ENCODE assay signal across 20 cellular contexts in the genomic region with DNA sequence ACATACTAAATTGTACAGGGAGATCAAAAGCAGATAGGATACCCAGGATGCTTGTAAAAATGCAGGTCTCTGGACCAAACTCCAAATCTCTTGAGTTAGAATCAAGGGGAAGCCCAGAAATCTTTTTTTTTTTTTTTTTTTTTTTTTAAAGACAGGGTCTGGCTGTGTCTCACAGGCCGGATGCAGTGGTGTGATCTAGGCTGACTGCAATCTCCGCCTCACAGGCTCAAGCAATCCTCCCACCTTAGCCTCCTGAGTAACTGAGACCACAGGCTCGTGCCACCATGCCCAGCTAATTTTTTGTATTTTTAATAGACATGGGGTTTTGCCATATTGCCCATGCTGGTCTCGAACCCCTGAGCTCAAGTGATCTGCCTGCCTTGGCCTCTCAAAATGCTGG. TPM values are rescaled to one million over a fixed set of nuclear protein-coding genes. Genes with fewer than 3 reads are reported as not detected.
DNase-seq lines count a peak whose midpoint lies in the region; ATAC-seq and TF ChIP-seq lines count a peak whose summit lies in the region.
"Had no signal": no experiment of that assay in that cellular context is flagged by ENCODE, and none has a peak within 500 bp of the region (broad histone marks: within the 10 kb centered on the region; RNA-seq: fewer than 3 reads in every experiment).

No MANE protein-coding gene starts in this region.

- peaks cover 2% of the 10 kb centered on the region for H3K9me3 Mint-ChIP-seq in activated CD8-positive, alpha-beta memory T cell treated with anti-CD3 and anti-CD28 coated beads, Interleukin-2, amount 10 ng/mL, durations not matched to agents 7 days and 5 days (ENCODE audit: low read depth)
- peaks cover 14% of the 10 kb centered on the region for H3K9me3 Mint-ChIP-seq in activated naive CD8-positive, alpha-beta T cell treated with anti-CD3 and anti-CD28 coated beads, Interleukin-2, amount 50 U/mL, for 24 hours

- intact Hi-C loops in spleen (cut with DNase I; ENCODE audit: low total_unique reads), result no loop called here

- H3K9ac ChIP-seq in Loucy (ENCODE audit: low read depth, low read length, poor library complexity, severe bottlenecking), result peak overlapping the region; percentile 15

- peaks cover 9% of the 10 kb centered on the region for H3K36me3 Mint-ChIP-seq in activated CD8-positive, alpha-beta memory T cell treated with anti-CD3 and anti-CD28 coated beads, Interleukin-2, amount 10 ng/mL, durations not matched to agents 7 days and 5 days
- no peaks in the 10 kb centered on the region for H3K36me3 Mint-ChIP-seq in activated naive CD8-positive, alpha-beta T cell treated with anti-CD3 and anti-CD28 coated beads, Interleukin-2, amount 50 U/mL, for 24 hours (ENCODE audit: low read depth)

- 59 to 92% (median 80%) methylated on average over 4 of the region's 4 CpGs for WGBS in spleen, 5 donors

- no peak for TF ChIP-seq POLR2A in spleen (IDR thresholded peaks at IDR 0.05)

- H3K27ac ChIP-seq in spleen, result peak overlapping the region in 5 of 8 donors; percentile 19 to 67 (median 52)
- H3K27ac ChIP-seq: A549, C4-2B, RWPE1 had no signal

- ATAC-seq in activated CD8-positive, alpha-beta memory T cell treated with anti-CD3 and anti-CD28 coated beads, Interleukin-2, amount 10 ng/mL, durations not matched to agents 7 days and 5 days, result no peak
- no peak for ATAC-seq in activated naive CD8-positive, alpha-beta T cell treated with anti-CD3 and anti-CD28 coated beads, Interleukin-2, amount 50 U/mL, for 24 hours
- ATAC-seq: A549 had no signal

- H3K9me2 ChIP-seq in Loucy (replicated peaks; ENCODE audit: low read depth, low read length), result no peaks in the 10 kb centered on the region

- H3K4me1 ChIP-seq in Loucy (ENCODE audit: insufficient read depth, low read length, poor library complexity, severe bottlenecking) (peaks cover 15% of the 10 kb centered on the region), spleen (peaks cover 0 to 8% (median 0%) of the 10 kb centered on the region in 6 donors)
- H3K4me1 ChIP-seq: A549 had no signal

- no peak overlapping the region for H2AFZ ChIP-seq in Loucy (ENCODE audit: low read length)

- no peak overlapping the region for H3K4me3 Mint-ChIP-seq in activated CD8-positive, alpha-beta memory T cell treated with anti-CD3 and anti-CD28 coated beads, Interleukin-2, amount 10 ng/mL, durations not matched to agents 7 days and 5 days
- H3K4me3 Mint-ChIP-seq in activated naive CD8-positive, alpha-beta T cell treated with anti-CD3 and anti-CD28 coated beads, Interleukin-2, amount 50 U/mL, for 24 hours, result no peak overlapping the region

- peak overlapping the region; percentile 6 for H3K4me2 ChIP-seq in Loucy (ENCODE audit: low read depth, low read length, poor library complexity, severe bottlenecking)
- H3K4me2 ChIP-seq: A549 had no signal

- no peaks in the 10 kb centered on the region for H3K27me3 ChIP-seq in Loucy (ENCODE audit: insufficient read depth, low read length, poor library complexity, severe bottlenecking)
- H3K27me3 ChIP-seq in spleen (replicated peaks in 1 of 7), result peaks cover 0 to 12% (median 0%) of the 10 kb centered on the region in 7 donors

- no peak for TF ChIP-seq CTCF in Loucy (conservative IDR thresholded peaks at IDR 0.05; ENCODE audit: low read length)
- TF ChIP-seq CTCF in spleen (IDR thresholded peaks at IDR 0.05 in 8 of 11, conservative IDR thresholded peaks at IDR 0.05 in 3 of 11), result no peak

- H4K20me1 ChIP-seq in Loucy (ENCODE audit: insufficient read depth, low read length, poor library complexity, severe bottlenecking), result no peaks in the 10 kb centered on the region

- H3K36me3 ChIP-seq in Loucy (ENCODE audit: insufficient read depth, low read length) (no peaks in the 10 kb centered on the region), spleen (no peaks in the 10 kb centered on the region)
- H3K36me3 ChIP-seq: HAP-1 had no signal

- no peaks in the 10 kb centered on the region for H3K79me2 ChIP-seq in Loucy (ENCODE audit: insufficient read depth, low read length)

- no peak for DNase-seq in activated CD8-positive, alpha-beta memory T cell treated with anti-CD3 and anti-CD28 coated beads, Interleukin-2, amount 10 ng/mL, durations not matched to agents 7 days and 5 days
- no peak for DNase-seq in activated CD8-positive, alpha-beta memory T cell treated with anti-CD3 and anti-CD28 coated beads for 24 hours
- DNase-seq in activated naive CD8-positive, alpha-beta T cell treated with anti-CD3 and anti-CD28 coated beads, Interleukin-2, amount 50 U/mL, for 24 hours, result no peak
- DNase-seq in spleen (no peak), NCI-H2227 treated with DMSO at 0.1 percent for 48 hours (lab: John Stamatoyannopoulos, UW) (no peak), kidney glomerular epithelial cell (lab: John Stamatoyannopoulos, UW) (no peak)
- DNase-seq: DMS153; EL; IMR-90; NCI-H1048; NCI-H146; NCI-H2081 treated with DMSO at 0.1 percent for 48 hours; NCI-H226; NCI-H526 treated with DMSO at 0.1 percent for 48 hours; NK-92 treated with Interleukin-12 subunit alpha and Interleukin-12 subunit beta, amount 100 ng/mL, for 24 hours had no signal

- H3K4me3 ChIP-seq in Loucy (ENCODE audit: low read length, poor library complexity, severe bottlenecking) (no peak overlapping the region), spleen (no peak overlapping the region)
- H3K4me3 ChIP-seq: A549, HAP-1 had no signal

- H3K9me3 ChIP-seq in Loucy (ENCODE audit: insufficient read depth, low read depth, low read length) (no peaks in the 10 kb centered on the region), spleen (no peaks in the 10 kb centered on the region)
- H3K9me3 ChIP-seq: A549, HAP-1 had no signal

- H3F3A ChIP-seq in Loucy (ENCODE audit: low read depth), result no peaks in the 10 kb centered on the region

- H3K27me3 Mint-ChIP-seq in activated CD8-positive, alpha-beta memory T cell treated with anti-CD3 and anti-CD28 coated beads, Interleukin-2, amount 10 ng/mL, durations not matched to agents 7 days and 5 days, result no peaks in the 10 kb centered on the region
- H3K27me3 Mint-ChIP-seq in activated naive CD8-positive, alpha-beta T cell treated with anti-CD3 and anti-CD28 coated beads, Interleukin-2, amount 50 U/mL, for 24 hours, result peaks cover 5% of the 10 kb centered on the region

- H3K27ac Mint-ChIP-seq in activated CD8-positive, alpha-beta memory T cell treated with anti-CD3 and anti-CD28 coated beads, Interleukin-2, amount 10 ng/mL, durations not matched to agents 7 days and 5 days, result peak overlapping the region; percentile 53
- peak overlapping the region; percentile 29 for H3K27ac Mint-ChIP-seq in activated naive CD8-positive, alpha-beta T cell treated with anti-CD3 and anti-CD28 coated beads, Interleukin-2, amount 50 U/mL, for 24 hours

- CTCF ChIA-PET in activated CD8-positive, alpha-beta memory T cell treated with anti-CD3 and anti-CD28 coated beads, Interleukin-2, amount 10 ng/mL, durations not matched to agents 7 days and 5 days (lab: Charles Lee), result no interaction called here

- peaks cover 26% of the 10 kb centered on the region for H3K4me1 Mint-ChIP-seq in activated CD8-positive, alpha-beta memory T cell treated with anti-CD3 and anti-CD28 coated beads, Interleukin-2, amount 10 ng/mL, durations not matched to agents 7 days and 5 days
- peaks cover 30% of the 10 kb centered on the region for H3K4me1 Mint-ChIP-seq in activated naive CD8-positive, alpha-beta T cell treated with anti-CD3 and anti-CD28 coated beads, Interleukin-2, amount 50 U/mL, for 24 hours

RNA-seq across cellular contexts. Expression of a gene that starts 28.4 kb away (rescaled TPM):
- 10 to 100 TPM; 11.7 to 17.9 TPM for total RNA-seq in activated CD8-positive, alpha-beta memory T cell treated with anti-CD3 and anti-CD28 coated beads, Interleukin-2, amount 10 ng/mL, durations not matched to agents 7 days and 5 days
- total RNA-seq in spleen, result 10 to 100 TPM; 18.0 to 25.2 (median 20.3) TPM
- polyA plus RNA-seq in spleen, result 1 to 10 TPM; 5.3 to 10.0 (median 6.2) TPM
